In genomic region chr2:74503506-74504475, GRCh38 we compare ENCODE assay signal across 9 cellular contexts. TPM values are rescaled to one million over a fixed set of nuclear protein-coding genes. Genes with fewer than 3 reads are reported as not detected.
DNase-seq lines count a peak whose midpoint lies in the region; ATAC-seq and TF ChIP-seq lines count a peak whose summit lies in the region.
"Had no signal": no experiment of that assay in that cellular context is flagged by ENCODE, and none has a peak within 500 bp of the region (broad histone marks: within the 10 kb centered on the region; RNA-seq: fewer than 3 reads in every experiment).

No MANE protein-coding gene starts in this region.

- H3K4me1 ChIP-seq in body of pancreas (peaks cover 66% of the 10 kb centered on the region), lower lobe of right lung (peaks cover 65% of the 10 kb centered on the region), thymus (ENCODE audit: control insufficient read depth, insufficient read depth, low read length) (peaks cover 21% of the 10 kb centered on the region)

- no peak for ATAC-seq in body of pancreas
- ATAC-seq in lower lobe of right lung, result no peak
- ATAC-seq in GM21529 (IDR thresholded peaks at IDR 0.05; ENCODE audit: unreplicated experiment), result no peak
- no peak for ATAC-seq in HG02642 (IDR thresholded peaks at IDR 0.05; ENCODE audit: poor library complexity, unreplicated experiment)
- no peak for ATAC-seq in HG03469 (IDR thresholded peaks at IDR 0.05; ENCODE audit: unreplicated experiment)

- WGBS in body of pancreas, 2 donors, result 60 to 62% methylated on average over 33 to 45 of the region's 45 CpGs
- 61% methylated on average over 45 of the region's 45 CpGs for WGBS in thymus

- H3K9me3 Mint-ChIP-seq in activated CD4-positive, alpha-beta T cell treated with anti-CD3 and anti-CD28 coated beads, Interleukin-2, amount 10 ng/mL, durations not matched to agents 24 days and 14 days, result no peaks in the 10 kb centered on the region

- H3K27me3 ChIP-seq in body of pancreas, result peaks cover 0 to 5% of the 10 kb centered on the region in 2 donors
- peaks cover 29% of the 10 kb centered on the region for H3K27me3 ChIP-seq in lower lobe of right lung (ENCODE audit: low read depth)
- peaks cover 67% of the 10 kb centered on the region for H3K27me3 ChIP-seq in thymus (ENCODE audit: control insufficient read depth, insufficient read depth)

- no peak overlapping the region for H3K27ac Mint-ChIP-seq in activated CD4-positive, alpha-beta T cell treated with anti-CD3 and anti-CD28 coated beads, Interleukin-2, amount 10 ng/mL, durations not matched to agents 24 days and 14 days

- peaks cover 40% of the 10 kb centered on the region for H3K27me3 Mint-ChIP-seq in activated CD4-positive, alpha-beta T cell treated with anti-CD3 and anti-CD28 coated beads, Interleukin-2, amount 10 ng/mL, durations not matched to agents 24 days and 14 days

- TF ChIP-seq POLR2A in body of pancreas (IDR thresholded peaks at IDR 0.05), result no peak

- H3K27ac ChIP-seq in body of pancreas (peak overlapping the region; percentile 53 to 78 (median 72)), lower lobe of right lung (peak overlapping the region; percentile 85), thymus (ENCODE audit: low read depth) (no peak overlapping the region)
- H3K27ac ChIP-seq: C4-2B had no signal

- peaks cover 43% of the 10 kb centered on the region for H3K36me3 Mint-ChIP-seq in activated CD4-positive, alpha-beta T cell treated with anti-CD3 and anti-CD28 coated beads, Interleukin-2, amount 10 ng/mL, durations not matched to agents 24 days and 14 days (ENCODE audit: low read depth)

- H3K4me3 ChIP-seq in body of pancreas, result peak overlapping the region; percentile 43 to 74
- peak overlapping the region; percentile 68 for H3K4me3 ChIP-seq in lower lobe of right lung
- H3K4me3 ChIP-seq in thymus (ENCODE audit: low read length), result peak overlapping the region; percentile 39

- H3K9me3 ChIP-seq in body of pancreas, result no peaks in the 10 kb centered on the region
- no peaks in the 10 kb centered on the region for H3K9me3 ChIP-seq in lower lobe of right lung
- H3K9me3 ChIP-seq in thymus (ENCODE audit: control insufficient read depth), result peaks cover 2% of the 10 kb centered on the region

- H3K36me3 ChIP-seq in body of pancreas (replicated peaks in 1 of 2; ENCODE audit: insufficient read depth in 1 of 2, low read depth in 2 of 2) (no peaks in the 10 kb centered on the region), lower lobe of right lung (peaks cover 16% of the 10 kb centered on the region), thymus (ENCODE audit: control insufficient read depth, insufficient read depth) (peaks cover 15% of the 10 kb centered on the region)

- TF ChIP-seq CTCF in body of pancreas (IDR thresholded peaks at IDR 0.05), result no peak
- no peak for TF ChIP-seq CTCF in lower lobe of right lung (IDR thresholded peaks at IDR 0.05)

- H3K4me3 Mint-ChIP-seq in activated CD4-positive, alpha-beta T cell treated with anti-CD3 and anti-CD28 coated beads, Interleukin-2, amount 10 ng/mL, durations not matched to agents 24 days and 14 days, result peak overlapping the region; percentile 77

- peaks cover 62% of the 10 kb centered on the region for H3K4me1 Mint-ChIP-seq in activated CD4-positive, alpha-beta T cell treated with anti-CD3 and anti-CD28 coated beads, Interleukin-2, amount 10 ng/mL, durations not matched to agents 24 days and 14 days

- no peak for DNase-seq in activated CD4-positive, alpha-beta T cell treated with anti-CD3 and anti-CD28 coated beads, Interleukin-2, amount 10 ng/mL, durations not matched to agents 24 days and 14 days
- no peak for DNase-seq in activated CD4-positive, alpha-beta T cell treated with anti-CD3 and anti-CD28 coated beads, Interleukin-2, amount 50 U/mL, for 48 hours
- no peak for DNase-seq in body of pancreas
- no peak for DNase-seq in lower lobe of right lung

- intact Hi-C loops in activated CD4-positive, alpha-beta T cell treated with anti-CD3 and anti-CD28 coated beads, Interleukin-2, amount 10 ng/mL, durations not matched to agents 24 days and 14 days (cut with micrococcal nuclease), result loop anchor here (1.0 kb wide), 1 partner anchor 11 kb away; the partner anchor contains the start of gene TLX2
- intact Hi-C loops in body of pancreas (cut with DNase I), result no loop called here
- intact Hi-C loops in lower lobe of right lung (cut with DNase I), result no loop called here

RNA-seq across cellular contexts. Expression of gene PCGF1, which starts 3.7 kb away (rescaled TPM):
- total RNA-seq in activated CD4-positive, alpha-beta T cell treated with anti-CD3 and anti-CD28 coated beads, Interleukin-2, amount 10 ng/mL, durations not matched to agents 24 days and 14 days, result 43.3 and 45.8 TPM in 2 replicates
- total RNA-seq in body of pancreas (10 to 100 TPM; 16.5 to 22.3 TPM), lower lobe of right lung (28.4 TPM)
- polyA plus RNA-seq in thymus, result 29.0 TPM

RNA-seq across cellular contexts. Expression of gene LBX2, which starts 4.4 kb away (rescaled TPM):
- 0.36 and 0.40 TPM in 2 replicates for total RNA-seq in activated CD4-positive, alpha-beta T cell treated with anti-CD3 and anti-CD28 coated beads, Interleukin-2, amount 10 ng/mL, durations not matched to agents 24 days and 14 days
- total RNA-seq in body of pancreas (1 to 10 TPM; 2.3 to 7.6 TPM), lower lobe of right lung (1.5 TPM)
- 0.89 TPM for polyA plus RNA-seq in thymus

RNA-seq across cellular contexts. Expression of gene TLX2, which starts 10.5 kb away (rescaled TPM):
- 0.54 and 0.70 TPM in 2 replicates for total RNA-seq in activated CD4-positive, alpha-beta T cell treated with anti-CD3 and anti-CD28 coated beads, Interleukin-2, amount 10 ng/mL, durations not matched to agents 24 days and 14 days
- not detected for total RNA-seq in body of pancreas
- not detected for total RNA-seq in lower lobe of right lung
- polyA plus RNA-seq in thymus, result 0.11 TPM

RNA-seq across cellular contexts. Expression of gene TTC31, which starts 20.9 kb away (rescaled TPM):
- 27.1 and 31.5 TPM in 2 replicates for total RNA-seq in activated CD4-positive, alpha-beta T cell treated with anti-CD3 and anti-CD28 coated beads, Interleukin-2, amount 10 ng/mL, durations not matched to agents 24 days and 14 days
- 10 to 100 TPM; 26.5 to 28.3 TPM for total RNA-seq in body of pancreas
- total RNA-seq in lower lobe of right lung, result 23.0 TPM
- 23.5 TPM for polyA plus RNA-seq in thymus

RNA-seq across cellular contexts. Expression of gene CCDC142, which starts 21.0 kb away (rescaled TPM):
- 26.5 and 26.9 TPM in 2 replicates for total RNA-seq in activated CD4-positive, alpha-beta T cell treated with anti-CD3 and anti-CD28 coated beads, Interleukin-2, amount 10 ng/mL, durations not matched to agents 24 days and 14 days
- total RNA-seq in body of pancreas, result 10 to 100 TPM; 20.5 to 39.2 TPM
- total RNA-seq in lower lobe of right lung, result 20.2 TPM
- 6.7 TPM for polyA plus RNA-seq in thymus
